In the genomic region with DNA sequence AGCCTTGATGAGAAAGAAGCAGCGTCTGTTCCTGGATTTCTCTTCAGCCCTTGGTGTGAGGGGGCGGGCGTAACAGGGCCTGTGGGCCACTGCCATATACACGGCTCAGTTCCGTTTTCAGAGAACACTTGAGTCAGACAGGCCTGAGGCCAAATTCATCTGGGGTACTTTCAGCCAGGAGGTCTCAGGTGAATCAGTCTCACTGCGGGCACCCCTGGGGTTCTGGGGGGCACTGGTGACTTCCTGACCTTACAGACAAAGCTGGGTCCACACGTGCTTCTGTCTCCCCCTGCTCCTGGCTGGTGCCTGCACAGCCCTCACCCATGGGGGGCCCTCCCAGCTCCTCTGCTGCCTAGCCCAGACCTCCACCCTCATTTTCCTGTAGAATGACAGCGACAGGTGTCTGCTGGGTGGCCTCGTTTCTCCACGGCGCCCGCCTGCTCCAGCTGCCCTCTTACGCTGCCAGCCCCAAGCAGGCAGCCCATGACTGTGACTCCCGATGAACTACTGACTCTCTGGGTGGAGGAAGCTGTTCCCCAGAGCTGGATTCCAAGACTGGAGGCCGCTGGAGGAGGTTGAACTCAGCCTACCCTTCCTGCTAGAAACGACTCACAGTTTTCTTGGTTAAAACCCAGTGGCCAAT, we compare ENCODE assay signal across 20 cellular contexts.
"Had no signal": no experiment of that assay in that cellular context is flagged by ENCODE, and none has a peak within 500 bp of the region (broad histone marks: within the 10 kb centered on the region; RNA-seq: fewer than 3 reads in every experiment).

No MANE protein-coding gene starts in this region.

- DNase-seq: activated CD4-positive, alpha-beta T cell treated with anti-CD3 and anti-CD28 coated beads for 4 hours; activated CD8-positive, alpha-beta memory T cell treated with anti-CD3 and anti-CD28 coated beads for 24 hours; activated gamma-delta T cell; activated naive CD4-positive, alpha-beta T cell treated with anti-CD3 and anti-CD28 coated beads for 36 hours; activated T-cell treated with anti-CD3 and anti-CD28 coated beads, Interleukin-2, amount 50 U/mL, for 4 hours; caudate nucleus; NCI-H1092; NCI-H1417; NCI-H2029; NCI-H2107; NCI-H345; NCI-H510A; NCI-H526 treated with DMSO at 0.1 percent for 48 hours; NCI-H82; NK-92 treated with Interleukin-12 subunit alpha and Interleukin-12 subunit beta, amount 100 ng/mL, for 24 hours; Peyer's patch; SHP77 had no signal

- H3K27ac ChIP-seq: KMS-11, Peyer's patch, RWPE1 had no signal

- H3K4me1 ChIP-seq: Peyer's patch had no signal

- H3K36me3 ChIP-seq: Peyer's patch had no signal

- ATAC-seq: activated CD4-positive, CD25-positive, alpha-beta regulatory T cell treated with anti-CD3 and anti-CD28 coated beads, Interleukin-2, amount 50 U/mL, for 24 hours; activated T-cell treated with anti-CD3 and anti-CD28 coated beads, Interleukin-2, amount 50 U/mL, for 4 hours had no signal

- H3K9ac ChIP-seq: KMS-11 had no signal

- H3K4me3 ChIP-seq: Peyer's patch had no signal

- H3K27me3 ChIP-seq: Peyer's patch had no signal

- H3K9me3 ChIP-seq: Peyer's patch had no signal
